In the genomic region with DNA sequence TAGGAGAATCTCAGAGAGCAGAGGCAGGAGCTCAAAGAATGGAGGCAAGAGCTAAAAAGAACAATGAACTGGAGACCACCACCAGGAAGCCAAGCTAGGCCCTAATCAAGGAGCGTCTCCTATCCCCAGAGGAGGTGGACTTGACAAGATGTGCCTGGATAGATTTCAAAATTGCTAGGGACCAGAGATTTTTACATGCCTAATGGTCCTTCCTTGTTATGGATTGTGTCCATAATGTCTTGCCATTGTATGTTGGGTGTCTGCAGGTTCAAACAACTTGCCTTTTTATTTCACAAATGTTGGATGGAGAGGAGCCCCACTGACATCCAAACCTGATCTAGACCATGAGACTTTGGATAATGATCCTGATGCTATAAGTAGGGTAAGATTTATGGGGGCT, we compare ENCODE assay signal across 7 cellular contexts.
"Had no signal": no experiment of that assay in that cellular context is flagged by ENCODE, and none has a peak within 500 bp of the region (broad histone marks: within the 10 kb centered on the region; RNA-seq: fewer than 3 reads in every experiment).

No MANE protein-coding gene starts in this region.

- ATAC-seq: HepG2 had no signal

- DNase-seq: IMR-90, KBM-7, KG1 had no signal

- H3K27ac ChIP-seq: HL-60, KMS-11 had no signal

- H3K4me2 ChIP-seq: KMS-11 had no signal

- FAIRE-seq: HepG2, HTR-8/SVneo had no signal

- H3K9ac ChIP-seq: KMS-11 had no signal
